ENCODE assay signal across 20 cellular contexts in the genomic region with DNA sequence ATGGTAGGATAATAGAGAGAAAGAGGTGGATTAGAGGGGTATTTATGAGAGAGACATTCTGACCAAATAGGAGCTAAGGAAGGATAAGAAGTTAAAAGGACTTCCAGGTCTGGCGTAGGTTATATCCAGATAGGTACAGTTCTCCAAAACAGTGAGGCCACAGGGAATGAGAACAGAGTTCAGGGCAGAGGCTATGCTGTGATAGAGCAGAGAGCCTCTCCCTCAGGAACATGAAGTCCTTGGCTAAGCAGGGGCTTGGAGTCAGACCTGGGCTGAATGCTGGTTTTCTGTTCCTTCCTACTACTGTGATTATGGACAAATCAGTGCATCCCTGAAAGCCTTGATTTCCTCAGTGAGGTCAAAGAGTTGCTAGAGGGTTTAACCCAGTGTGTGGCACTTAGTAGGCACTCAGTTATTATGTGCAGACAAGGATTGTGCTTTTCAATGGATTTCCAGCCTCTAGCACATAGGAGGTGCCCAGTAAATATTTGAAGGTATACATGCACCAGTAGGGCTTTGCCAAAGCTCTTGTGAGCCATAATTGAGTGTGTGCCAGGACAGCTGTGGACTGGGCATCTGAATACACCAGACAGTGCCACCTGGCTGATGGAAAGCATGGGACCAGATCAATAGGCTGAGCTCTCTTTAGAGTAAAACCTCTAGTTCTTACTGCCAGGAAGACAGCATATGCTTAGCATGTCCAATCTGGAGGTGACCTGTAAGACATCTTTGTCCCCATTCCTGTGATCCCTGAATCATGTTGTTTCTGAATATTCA.
DNase-seq lines count a peak whose midpoint lies in the region; ATAC-seq, FAIRE-seq and TF ChIP-seq lines count a peak whose summit lies in the region.
"Had no signal": no experiment of that assay in that cellular context is flagged by ENCODE, and none has a peak within 500 bp of the region (broad histone marks: within the 10 kb centered on the region; RNA-seq: fewer than 3 reads in every experiment).

No MANE protein-coding gene starts in this region.

- TF ChIP-seq CTCF in coronary artery (IDR thresholded peaks at IDR 0.05) (no peak), gastrocnemius medialis (IDR thresholded peaks at IDR 0.05 in 4 of 5, conservative IDR thresholded peaks at IDR 0.05 in 1 of 5) (peak in 2 of 5 experiments; percentile 16 to 27)

- in situ Hi-C loops in gastrocnemius medialis (cut with MboI; ENCODE audit: low sequenced_read_pairs in 4 of 4) = no loop called here

- H3K4me3 ChIP-seq in coronary artery = no peak overlapping the region
- H3K4me3 ChIP-seq in gastrocnemius medialis = no peak overlapping the region
- H3K4me3 ChIP-seq: adrenal gland, dorsolateral prefrontal cortex, tibial artery had no signal

- peaks cover 21 to 48% of the 10 kb centered on the region in 2 donors for H3K4me1 ChIP-seq in gastrocnemius medialis
- H3K4me1 ChIP-seq: adrenal gland, tibial artery had no signal

- H3K27ac ChIP-seq in coronary artery = no peak overlapping the region
- peak overlapping the region; percentile 17 to 57 (median 42) for H3K27ac ChIP-seq in gastrocnemius medialis
- H3K27ac ChIP-seq: 22Rv1, adrenal gland, dorsolateral prefrontal cortex, neutrophil, tibial artery had no signal

- no peaks in the 10 kb centered on the region for H3K27me3 ChIP-seq in gastrocnemius medialis
- H3K27me3 ChIP-seq: adrenal gland, dorsolateral prefrontal cortex, neutrophil, tibial artery had no signal

- TF ChIP-seq POLR2A in gastrocnemius medialis (IDR thresholded peaks at IDR 0.05) (no peak), GM12891 (IDR thresholded peaks at IDR 0.05; ENCODE audit: low read depth, low read length) (no peak)

- no peaks in the 10 kb centered on the region for H3K9me3 ChIP-seq in gastrocnemius medialis
- H3K9me3 ChIP-seq: adrenal gland, neutrophil, tibial artery had no signal

- FAIRE-seq in GM12891 (lab: Jason Lieb, UNC) = no peak

- intact Hi-C loops in gastrocnemius medialis (cut with DNase I; ENCODE audit: low total_unique reads) = loop anchor here (5.0 kb wide), 1 partner anchor 109 kb away; no protein-coding TSS in a partner anchor

- ATAC-seq in gastrocnemius medialis = no peak
- ATAC-seq: stimulated activated naive B cell treated with anti-CD40 and anti-IgM and Interleukin-4, amounts not matched to agents 10 μg/mL and 1 μg/mL and 100 μg/mL, for 72 hours had no signal

- peak; percentile 39 for DNase-seq in DMS 273 (lab: John Stamatoyannopoulos, UW; ENCODE audit: unreplicated experiment)
- no peak for DNase-seq in DMS 273 treated with DMSO at 0.1 percent for 48 hours (lab: John Stamatoyannopoulos, UW)
- DNase-seq in NCI-H1105 (lab: John Stamatoyannopoulos, UW) = peak; percentile 35
- DNase-seq in coronary artery (ENCODE audit: low spot score) = peak; percentile 26
- DNase-seq in gastrocnemius medialis = no peak
- DNase-seq in NCI-H510A (lab: John Stamatoyannopoulos, UW) = no peak
- DNase-seq in GM12891 (ENCODE audit: insufficient read length, low spot score) = no peak
- no peak for DNase-seq in T1000 (lab: John Stamatoyannopoulos, UW)
- DNase-seq: activated CD4-positive, alpha-beta T cell treated with anti-CD3 and anti-CD28 coated beads, Interleukin-2, amount 50 U/mL, for 1 hour; activated CD8-positive, alpha-beta memory T cell treated with anti-CD3 and anti-CD28 coated beads, Interleukin-2, amount 50 U/mL, for 48 hours; activated effector memory CD4-positive, alpha-beta T cell treated with anti-CD3 and anti-CD28 coated beads, Interleukin-2, amount 50 U/mL, for 16 hours; adrenal gland; dorsolateral prefrontal cortex; erythroblast; NCI-H226; retina; stimulated activated naive B cell treated with anti-CD40 and anti-IgM and Interleukin-4, amounts not matched to agents 10 μg/mL and 1 μg/mL and 100 μg/mL, for 72 hours; tibial artery had no signal

- H3K36me3 ChIP-seq in gastrocnemius medialis = peaks cover 0 to 75% of the 10 kb centered on the region in 2 donors

TF ChIP-seq in GM12891, 5 proteins besides CTCF, POLR2A, EP300 and RAD21:
- no peak for TF ChIP-seq TAF1 (IDR thresholded peaks at IDR 0.05; ENCODE audit: low read depth, low read length)
- no peak for TF ChIP-seq POU2F2 (IDR thresholded peaks at IDR 0.05; ENCODE audit: low read depth, low read length)
- no peak for TF ChIP-seq SPI1 (IDR thresholded peaks at IDR 0.05; ENCODE audit: low read depth, low read length)
- no peak for TF ChIP-seq POLR2AphosphoS5 (IDR thresholded peaks at IDR 0.05; ENCODE audit: low read depth, low read length)
- no peak for TF ChIP-seq PAX5 (IDR thresholded peaks at IDR 0.05; ENCODE audit: insufficient read depth, low read length, severe bottlenecking)

Comparison
In these comparisons a context has a peak if more than half of its experiments do, and no peak if none do; other contexts are left out.
1. DNase-seq: peak in DMS 273 (single experiment), NCI-H1105 (single experiment) and coronary artery (single experiment); none in DMS 273 treated with DMSO at 0.1 percent for 48 hours (single experiment), gastrocnemius medialis (0 of 2), NCI-H510A (single experiment), GM12891 (single experiment) and T1000 (single experiment).
2. H3K27ac ChIP-seq: peak in gastrocnemius medialis (4 of 4); none in coronary artery (0 of 2).